Comparison of ENCODE assay signal across 16 cellular contexts in the genomic region with DNA sequence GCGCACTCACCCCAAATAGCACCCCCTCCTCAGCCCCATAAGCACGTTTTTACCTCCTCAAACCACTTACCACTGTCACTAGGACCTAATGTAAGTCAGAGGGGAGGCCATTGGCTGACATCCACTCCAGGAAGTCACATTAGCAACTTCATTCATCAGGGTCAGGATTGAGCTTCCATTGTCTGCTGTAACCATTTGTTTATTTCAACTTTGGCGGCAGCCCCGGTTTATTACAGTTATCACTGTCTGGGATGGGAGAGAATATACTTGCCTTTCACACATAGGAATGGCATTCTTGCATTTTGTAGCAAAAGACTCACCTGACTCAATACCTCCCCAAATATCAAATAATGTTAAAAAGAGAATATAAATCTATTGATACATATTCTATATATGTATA. TPM values are rescaled to one million over a fixed set of nuclear protein-coding genes. Genes with fewer than 3 reads are reported as not detected.
DNase-seq lines count a peak whose midpoint lies in the region; ATAC-seq, FAIRE-seq and TF ChIP-seq lines count a peak whose summit lies in the region.
"Had no signal": no experiment of that assay in that cellular context is flagged by ENCODE, and none has a peak within 500 bp of the region (broad histone marks: within the 10 kb centered on the region; RNA-seq: fewer than 3 reads in every experiment).

No MANE protein-coding gene starts in this region.

- no peak for FAIRE-seq in endothelial cell of umbilical vein (lab: Jason Lieb, UNC)
- FAIRE-seq: D721Med had no signal

- H3K27me3 Mint-ChIP-seq in osteocyte (ENCODE audit: unreplicated experiment), result no peaks in the 10 kb centered on the region

- no peak for TF ChIP-seq CTCF in Loucy (conservative IDR thresholded peaks at IDR 0.05; ENCODE audit: low read length)
- no peak for TF ChIP-seq CTCF in endothelial cell of umbilical vein (IDR thresholded peaks at IDR 0.05; ENCODE audit: extremely low read depth in 1 of 2, insufficient read depth in 1 of 2, low read depth in 1 of 2, low read length in 2 of 2)
- TF ChIP-seq CTCF in osteocyte (IDR thresholded peaks at IDR 0.05), result no peak
- TF ChIP-seq CTCF in MM.1S (IDR thresholded peaks at IDR 0.05; ENCODE audit: low read length), result no peak

- dilution Hi-C loops in endothelial cell of umbilical vein (cut with MboI; ENCODE audit: extremely low pct_ligation_motif_present, low sequenced_read_pairs), result no loop called here

- H3K9me2 ChIP-seq in Loucy (replicated peaks; ENCODE audit: low read depth, low read length), result no peaks in the 10 kb centered on the region
- H3K9me2 ChIP-seq in MM.1S (replicated peaks; ENCODE audit: insufficient read depth, low read length), result no peaks in the 10 kb centered on the region

- ATAC-seq in GM18909 (IDR thresholded peaks at IDR 0.05; ENCODE audit: poor library complexity, unreplicated experiment), result no peak
- ATAC-seq: CD8-positive, alpha-beta T cell had no signal

- H3K4me1 ChIP-seq in Loucy (ENCODE audit: insufficient read depth, low read length, poor library complexity, severe bottlenecking) (peaks cover 17% of the 10 kb centered on the region), endothelial cell of umbilical vein (ENCODE audit: control insufficient read depth, extremely low read depth, insufficient read depth, low read length) (peaks cover 11% of the 10 kb centered on the region), MM.1S (ENCODE audit: low read length) (no peaks in the 10 kb centered on the region)

- no peak overlapping the region for H3K4me3 Mint-ChIP-seq in osteocyte (ENCODE audit: unreplicated experiment)
- H3K4me3 Mint-ChIP-seq: CD8-positive, alpha-beta T cell; H9 had no signal

- DNase-seq in NCI-H748 treated with DMSO at 0.1 percent for 48 hours (lab: John Stamatoyannopoulos, UW), result peak; percentile 14
- DNase-seq in endothelial cell of umbilical vein (ENCODE audit: low read depth, low spot score), result peak; percentile 20
- no peak for DNase-seq in osteocyte (ENCODE audit: extremely low spot score, unreplicated experiment)
- no peak for DNase-seq in MM.1S
- DNase-seq in stimulated activated CD4-positive, alpha-beta T cell treated with anti-CD3 and anti-CD28 coated beads, Interleukin-12 subunit alpha, Interleukin-12 subunit beta, amount 100 ng/mL, for 4 hours, result no peak
- DNase-seq: CD8-positive, alpha-beta T cell; H9; Karpas-422; NCI-H187 treated with DMSO at 0.1 percent for 48 hours; NCI-H510A; RPMI8226 had no signal

- CTCF ChIA-PET in endothelial cell of umbilical vein (lab: Charles Lee), result interaction anchor here (1.3 kb wide), 1 partner anchor 39 kb away, joined by 3 read pairs; no protein-coding TSS in a partner anchor

- BruUV-seq in endothelial cell of umbilical vein (replicated peaks; lab: Mats Ljungman, UMichigan), result no TSS peak

- H3K9ac ChIP-seq in Loucy (ENCODE audit: low read depth, low read length, poor library complexity, severe bottlenecking) (no peak overlapping the region), endothelial cell of umbilical vein (replicated peaks; ENCODE audit: extremely low read depth, insufficient read depth, low read length) (no peak overlapping the region), MM.1S (ENCODE audit: low read length) (no peak overlapping the region)

- TF ChIP-seq POLR2A in endothelial cell of umbilical vein (IDR thresholded peaks at IDR 0.05; ENCODE audit: low read depth, low read length), result no peak

- H3K27me3 ChIP-seq in Loucy (ENCODE audit: insufficient read depth, low read length, poor library complexity, severe bottlenecking), result no peaks in the 10 kb centered on the region
- no peaks in the 10 kb centered on the region for H3K27me3 ChIP-seq in endothelial cell of umbilical vein (ENCODE audit: control insufficient read depth in 2 of 2, insufficient read depth in 2 of 2, low read length in 2 of 2)
- H3K27me3 ChIP-seq in MM.1S (replicated peaks; ENCODE audit: insufficient read depth, low read length), result no peaks in the 10 kb centered on the region
- H3K27me3 ChIP-seq: SJSA1 had no signal

- peak overlapping the region; percentile 67 for H3K27ac Mint-ChIP-seq in osteocyte (ENCODE audit: unreplicated experiment)
- H3K27ac Mint-ChIP-seq: CD8-positive, alpha-beta T cell; H9 had no signal

- peaks cover 89% of the 10 kb centered on the region for H3K4me1 Mint-ChIP-seq in osteocyte (ENCODE audit: unreplicated experiment)

- H3K9me3 ChIP-seq in Loucy (ENCODE audit: insufficient read depth, low read depth, low read length) (no peaks in the 10 kb centered on the region), endothelial cell of umbilical vein (replicated peaks; ENCODE audit: control insufficient read depth, insufficient read depth, low read length) (no peaks in the 10 kb centered on the region), MM.1S (replicated peaks; ENCODE audit: insufficient read depth, low read length) (no peaks in the 10 kb centered on the region)
- H3K9me3 ChIP-seq: SJSA1 had no signal

- no peak overlapping the region for H3K4me2 ChIP-seq in Loucy (ENCODE audit: low read depth, low read length, poor library complexity, severe bottlenecking)
- no peak overlapping the region for H3K4me2 ChIP-seq in endothelial cell of umbilical vein (ENCODE audit: insufficient read depth, low read length)
- no peak overlapping the region for H3K4me2 ChIP-seq in MM.1S (ENCODE audit: low read depth, low read length)

- no peaks in the 10 kb centered on the region for H3F3A ChIP-seq in Loucy (ENCODE audit: low read depth)
- H3F3A ChIP-seq in MM.1S (ENCODE audit: insufficient read depth, low read length), result no peaks in the 10 kb centered on the region

- H3K4me3 ChIP-seq in Loucy (ENCODE audit: low read length, poor library complexity, severe bottlenecking) (no peak overlapping the region), endothelial cell of umbilical vein (replicated peaks in 1 of 3; ENCODE audit: insufficient read depth in 1 of 3, low read depth in 1 of 3, low read length in 3 of 3) (no peak overlapping the region), MM.1S (ENCODE audit: low read length) (no peak overlapping the region)
- H3K4me3 ChIP-seq: SJSA1 had no signal

- intact Hi-C loops in endothelial cell of umbilical vein (cut with micrococcal nuclease), result no loop called here

- H2AFZ ChIP-seq in Loucy (ENCODE audit: low read length) (peak overlapping the region; percentile 53), endothelial cell of umbilical vein (ENCODE audit: low read depth, low read length) (no peak overlapping the region), MM.1S (ENCODE audit: low read length) (no peak overlapping the region)

- no peaks in the 10 kb centered on the region for H3K9me1 ChIP-seq in endothelial cell of umbilical vein (replicated peaks; ENCODE audit: control insufficient read depth, extremely low read depth, insufficient read depth, low read length)

- POLR2A ChIA-PET in endothelial cell of umbilical vein (lab: Charles Lee), result interaction anchor here (1.1 kb wide), 1 partner anchor 38 kb away, joined by 3 read pairs; a partner anchor contains a TSS

- H3K27ac ChIP-seq in endothelial cell of umbilical vein (ENCODE audit: insufficient read depth, low read depth, low read length) (no peak overlapping the region), MM.1S (ENCODE audit: low read length) (no peak overlapping the region)

- H4K20me1 ChIP-seq in Loucy (ENCODE audit: insufficient read depth, low read length, poor library complexity, severe bottlenecking) (no peaks in the 10 kb centered on the region), endothelial cell of umbilical vein (replicated peaks; ENCODE audit: control insufficient read depth, extremely low read depth, insufficient read depth, low read length) (no peaks in the 10 kb centered on the region), MM.1S (ENCODE audit: insufficient read depth, low read length) (no peaks in the 10 kb centered on the region)

- no peaks in the 10 kb centered on the region for H3K36me3 Mint-ChIP-seq in osteocyte (ENCODE audit: unreplicated experiment)
- H3K36me3 Mint-ChIP-seq: CD8-positive, alpha-beta T cell had no signal

- no peaks in the 10 kb centered on the region for H3K9me3 Mint-ChIP-seq in osteocyte (ENCODE audit: unreplicated experiment)
- H3K9me3 Mint-ChIP-seq: CD8-positive, alpha-beta T cell; H9 had no signal

- H3K79me2 ChIP-seq in Loucy (ENCODE audit: insufficient read depth, low read length) (no peaks in the 10 kb centered on the region), endothelial cell of umbilical vein (ENCODE audit: control insufficient read depth, insufficient read depth, low read length) (no peaks in the 10 kb centered on the region), MM.1S (ENCODE audit: low read length) (no peaks in the 10 kb centered on the region)

- H3K36me3 ChIP-seq in Loucy (ENCODE audit: insufficient read depth, low read length), result no peaks in the 10 kb centered on the region
- H3K36me3 ChIP-seq in endothelial cell of umbilical vein (ENCODE audit: control insufficient read depth in 2 of 2, extremely low read depth in 1 of 2, insufficient read depth in 2 of 2, low read length in 2 of 2), result no peaks in the 10 kb centered on the region
- no peaks in the 10 kb centered on the region for H3K36me3 ChIP-seq in MM.1S (replicated peaks; ENCODE audit: insufficient read depth, low read length)
- H3K36me3 ChIP-seq: SJSA1 had no signal

TF ChIP-seq in endothelial cell of umbilical vein, 7 proteins besides CTCF, POLR2A, EP300 and RAD21:
- TF ChIP-seq EZH2 (IDR thresholded peaks at IDR 0.05; ENCODE audit: borderline replicate concordance, low read depth, low read length, severe bottlenecking), result no peak
- no peak for TF ChIP-seq FOS (IDR thresholded peaks at IDR 0.05; ENCODE audit: borderline replicate concordance, insufficient read depth, low read length)
- TF ChIP-seq MYC (IDR thresholded peaks at IDR 0.05; ENCODE audit: low read depth, low read length), result no peak
- TF ChIP-seq GATA2 (IDR thresholded peaks at IDR 0.05; ENCODE audit: insufficient read depth, insufficient read length, low read depth, low read length), result no peak

RNA-seq across cellular contexts. Expression of a gene that starts 38.3 kb away (rescaled TPM):
- total RNA-seq in endothelial cell of umbilical vein (1.3 and 1.8 TPM in 2 replicates), osteocyte (27.6 and 31.9 TPM in 2 replicates)
- polyA plus RNA-seq in endothelial cell of umbilical vein, result 3.4 and 4.0 TPM in 2 replicates
- polyA plus RNA-seq in endothelial cell of umbilical vein (2011; cell fraction: cytosol; rRNA removed), result 2.0 and 3.2 TPM in 2 replicates
- 2.9 and 3.5 TPM in 2 replicates for polyA plus RNA-seq in endothelial cell of umbilical vein (2011; cell fraction: nucleus; rRNA removed)
- 3.0 and 8.9 TPM in 2 replicates for polyA plus RNA-seq in endothelial cell of umbilical vein (2012)
- 1.4 and 2.5 TPM in 2 replicates for polyA minus RNA-seq in endothelial cell of umbilical vein
- 3.1 TPM for polyA minus RNA-seq in endothelial cell of umbilical vein (2011; cell fraction: cytosol; rRNA and poly(A)+ RNA removed)
- 1.8 and 3.7 TPM in 2 replicates for polyA minus RNA-seq in endothelial cell of umbilical vein (2011; cell fraction: nucleus; rRNA and poly(A)+ RNA removed)
- total RNA-seq: OCI-LY7, SJSA1 had no signal

Comparison
In these comparisons a context has a peak if more than half of its experiments do, and no peak if none do; other contexts are left out.
1. DNase-seq: peak in NCI-H748 treated with DMSO at 0.1 percent for 48 hours (single experiment) and endothelial cell of umbilical vein (single experiment); none in osteocyte (single experiment), MM.1S (single experiment) and stimulated activated CD4-positive, alpha-beta T cell treated with anti-CD3 and anti-CD28 coated beads, Interleukin-12 subunit alpha, Interleukin-12 subunit beta, amount 100 ng/mL, for 4 hours (single experiment).
2. RNA of a gene that starts 38.3 kb away (total RNA-seq): 27.6 to 31.9 TPM in osteocyte; 1.3 to 1.8 TPM in endothelial cell of umbilical vein; every median in the first group is over 10 times any median in the second.